17 cellular contexts compared by ENCODE assay signal in the genomic region with DNA sequence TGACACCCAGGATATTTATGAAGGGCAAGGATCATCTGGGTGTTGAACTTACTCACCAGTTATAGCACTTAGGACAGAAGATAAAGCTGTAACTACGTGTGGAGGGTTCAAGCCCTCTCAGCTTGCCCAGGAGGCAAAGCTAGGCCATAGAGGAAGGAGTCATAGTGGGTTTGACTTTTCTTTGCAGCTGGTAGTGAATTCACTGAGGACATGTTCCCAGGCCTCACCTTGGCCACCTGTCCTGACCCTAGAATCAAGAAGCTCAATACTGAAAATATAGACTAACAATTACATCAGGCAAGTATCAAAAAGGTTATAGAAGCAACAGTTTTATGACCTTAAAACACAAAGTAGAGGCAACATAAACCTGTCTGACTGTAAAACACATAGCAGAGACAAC.
DNase-seq lines count a peak whose midpoint lies in the region; ATAC-seq, FAIRE-seq and TF ChIP-seq lines count a peak whose summit lies in the region.
"Had no signal": no experiment of that assay in that cellular context is flagged by ENCODE, and none has a peak within 500 bp of the region (broad histone marks: within the 10 kb centered on the region; RNA-seq: fewer than 3 reads in every experiment).

No MANE protein-coding gene starts in this region.

- H3K4me1 ChIP-seq in HUES6 (ENCODE audit: control insufficient read depth, insufficient read depth, low read length) (peaks cover 5% of the 10 kb centered on the region; the same call in 1 of the 2 replicates), astrocyte (ENCODE audit: insufficient read depth, low read length) (no peaks in the 10 kb centered on the region), left lung (no peaks in the 10 kb centered on the region)
- H3K4me1 ChIP-seq: BLaER1 treated with 17β-estradiol and CSF1 and Interleukin-3, amounts not matched to agents 10 nM and 100 nM; HAP-1 had no signal

- no peaks in the 10 kb centered on the region for H4K20me1 ChIP-seq in astrocyte (ENCODE audit: insufficient read depth, low read length)
- H4K20me1 ChIP-seq: BLaER1 treated with 17β-estradiol and CSF1 and Interleukin-3, amounts not matched to agents 10 nM and 100 nM had no signal

- H3K4me2 ChIP-seq in astrocyte (ENCODE audit: low read length) = no peak overlapping the region
- H3K4me2 ChIP-seq: BLaER1 treated with 17β-estradiol and CSF1 and Interleukin-3, amounts not matched to agents 10 nM and 100 nM had no signal

- FAIRE-seq in H54 (lab: Jason Lieb, UNC) (peak; percentile 79), astrocyte (lab: Jason Lieb, UNC) (no peak)
- FAIRE-seq: HepG2 had no signal

- H3K9me3 Mint-ChIP-seq in astrocyte (ENCODE audit: unreplicated experiment) (no peaks in the 10 kb centered on the region), nephron progenitor cell (no peaks in the 10 kb centered on the region)
- H3K9me3 Mint-ChIP-seq: CD8-positive, alpha-beta T cell had no signal

- H3K9ac ChIP-seq in HUES6 (ENCODE audit: low read length) (no peak overlapping the region), astrocyte (ENCODE audit: low read length) (no peak overlapping the region)
- H3K9ac ChIP-seq: BLaER1 treated with 17β-estradiol and CSF1 and Interleukin-3, amounts not matched to agents 10 nM and 100 nM had no signal

- H3K36me3 ChIP-seq in HUES6 (ENCODE audit: control insufficient read depth, insufficient read depth, low read length) = no peaks in the 10 kb centered on the region
- no peaks in the 10 kb centered on the region for H3K36me3 ChIP-seq in astrocyte (ENCODE audit: insufficient read depth, low read length)
- H3K36me3 ChIP-seq in left lung = no peaks in the 10 kb centered on the region
- H3K36me3 ChIP-seq: BLaER1 treated with 17β-estradiol and CSF1 and Interleukin-3, amounts not matched to agents 10 nM and 100 nM; HAP-1 had no signal

- H3K4me3 Mint-ChIP-seq in astrocyte (ENCODE audit: unreplicated experiment) = no peak overlapping the region
- H3K4me3 Mint-ChIP-seq in nephron progenitor cell = no peak overlapping the region
- H3K4me3 Mint-ChIP-seq: B cell; CD8-positive, alpha-beta T cell; IgD-negative memory B cell had no signal

- H3K27me3 ChIP-seq in HUES6 (ENCODE audit: control insufficient read depth, insufficient read depth, low read length) (no peaks in the 10 kb centered on the region), astrocyte (ENCODE audit: insufficient read depth, low read length) (no peaks in the 10 kb centered on the region), left lung (no peaks in the 10 kb centered on the region)
- H3K27me3 ChIP-seq: BLaER1 treated with 17β-estradiol and CSF1 and Interleukin-3, amounts not matched to agents 10 nM and 100 nM had no signal

- H3K4me3 ChIP-seq in HUES6 (ENCODE audit: low read depth, low read length) = no peak overlapping the region
- no peak overlapping the region for H3K4me3 ChIP-seq in astrocyte (ENCODE audit: insufficient read depth, low read depth, low read length)
- H3K4me3 ChIP-seq in left lung = no peak overlapping the region
- H3K4me3 ChIP-seq: BLaER1 treated with 17β-estradiol and CSF1 and Interleukin-3, amounts not matched to agents 10 nM and 100 nM; HAP-1 had no signal

- no peak for TF ChIP-seq CTCF in astrocyte (IDR thresholded peaks at IDR 0.05; ENCODE audit: insufficient read depth, low read depth, low read length)
- no peak for TF ChIP-seq CTCF in nephron progenitor cell (IDR thresholded peaks at IDR 0.05)
- TF ChIP-seq CTCF in left lung (IDR thresholded peaks at IDR 0.05) = no peak

- no peak for DNase-seq in H54 (ENCODE audit: insufficient read length, low spot score)
- no peak for DNase-seq in astrocyte (ENCODE audit: low read depth)
- DNase-seq in nephron progenitor cell = no peak
- no peak for DNase-seq in left lung
- no peak for DNase-seq in putamen (ENCODE audit: low spot score)
- DNase-seq: Calu3; CD8-positive, alpha-beta T cell; DMS79 treated with DMSO at 0.1 percent for 48 hours; GF-D8; KBM-7 had no signal

- H3K27ac Mint-ChIP-seq in astrocyte (ENCODE audit: unreplicated experiment) = no peak overlapping the region
- H3K27ac Mint-ChIP-seq in nephron progenitor cell = peak overlapping the region; percentile 10
- H3K27ac Mint-ChIP-seq: B cell; CD8-positive, alpha-beta T cell; IgD-negative memory B cell had no signal

- H3K4me1 Mint-ChIP-seq in astrocyte (ENCODE audit: low read depth, unreplicated experiment) (no peaks in the 10 kb centered on the region), nephron progenitor cell (no peaks in the 10 kb centered on the region)
- H3K4me1 Mint-ChIP-seq: B cell, IgD-negative memory B cell had no signal

- H3K36me3 Mint-ChIP-seq in astrocyte (ENCODE audit: low read depth, unreplicated experiment) = no peaks in the 10 kb centered on the region
- H3K36me3 Mint-ChIP-seq in nephron progenitor cell (ENCODE audit: low read depth) = no peaks in the 10 kb centered on the region
- H3K36me3 Mint-ChIP-seq: CD8-positive, alpha-beta T cell; IgD-negative memory B cell had no signal

- peaks cover 22% of the 10 kb centered on the region for H3K9me3 ChIP-seq in HUES6 (ENCODE audit: control insufficient read depth, insufficient read depth, low read depth, low read length)
- H3K9me3 ChIP-seq in astrocyte (ENCODE audit: insufficient read depth, low read depth, low read length) = no peaks in the 10 kb centered on the region
- H3K9me3 ChIP-seq in left lung = peaks cover 0 to 5% of the 10 kb centered on the region in 2 donors
- H3K9me3 ChIP-seq: HAP-1 had no signal

- TF ChIP-seq POLR2A in H54 (IDR thresholded peaks at IDR 0.05; ENCODE audit: low read depth, low read length) = no peak

- peak overlapping the region; percentile 9 for H2AFZ ChIP-seq in astrocyte (ENCODE audit: low read depth, low read length)

- no peaks in the 10 kb centered on the region for H3K79me2 ChIP-seq in astrocyte (ENCODE audit: insufficient read depth, low read length)

- H3K27ac ChIP-seq in HUES6 (ENCODE audit: low read depth, low read length) (peak overlapping the region; percentile 62), astrocyte (ENCODE audit: low read depth, low read length) (no peak overlapping the region), left lung (no peak overlapping the region)
- H3K27ac ChIP-seq: BLaER1 treated with 17β-estradiol and CSF1 and Interleukin-3, amounts not matched to agents 10 nM and 100 nM had no signal

- intact Hi-C loops in left lung (cut with DNase I) = no loop called here

- ATAC-seq in left lung = no peak
- no peak for ATAC-seq in HG03039 (IDR thresholded peaks at IDR 0.05; ENCODE audit: unreplicated experiment)
- ATAC-seq: CD8-positive, alpha-beta T cell; HepG2 had no signal

- H3K27me3 Mint-ChIP-seq in astrocyte (ENCODE audit: low read depth, unreplicated experiment) (no peaks in the 10 kb centered on the region), nephron progenitor cell (ENCODE audit: low read depth, poor library complexity) (no peaks in the 10 kb centered on the region)
- H3K27me3 Mint-ChIP-seq: B cell, IgD-negative memory B cell had no signal
